ENCODE assay signal across 26 cellular contexts in the genomic region with DNA sequence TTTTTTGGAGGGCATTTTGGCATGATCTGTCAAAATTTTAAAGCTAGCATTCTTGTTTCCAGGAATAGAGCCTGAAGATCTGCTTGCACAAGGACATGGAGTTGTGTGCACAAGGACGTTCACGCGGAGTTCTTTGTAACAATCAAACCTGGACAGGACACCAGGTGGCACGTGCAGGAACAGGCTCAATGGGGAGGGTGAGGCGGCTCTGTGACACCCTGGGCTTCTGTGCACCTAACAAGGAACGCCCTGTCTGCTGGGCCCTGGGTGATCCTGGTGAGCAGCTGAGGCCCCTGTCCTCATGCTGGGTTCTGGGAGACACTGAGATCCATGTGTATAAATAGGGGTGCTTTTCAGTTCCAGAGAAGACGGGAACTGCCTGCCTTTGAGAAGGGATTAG.
DNase-seq lines count a peak whose midpoint lies in the region; ATAC-seq, FAIRE-seq and TF ChIP-seq lines count a peak whose summit lies in the region.
"Had no signal": no experiment of that assay in that cellular context is flagged by ENCODE, and none has a peak within 500 bp of the region (broad histone marks: within the 10 kb centered on the region; RNA-seq: fewer than 3 reads in every experiment).

No MANE protein-coding gene starts in this region.

- H3K9me3 ChIP-seq in HepG2 (ENCODE audit: low read length): no peaks in the 10 kb centered on the region
- no peaks in the 10 kb centered on the region for H3K9me3 ChIP-seq in mammary epithelial cell (replicated peaks; ENCODE audit: insufficient read depth, low read length)
- H3K9me3 ChIP-seq: spleen had no signal

- WGBS in HepG2 (ENCODE audit: low lambda C conversion rate): 12% methylated on average over 7 of the region's 7 CpGs
- WGBS in mammary epithelial cell (ENCODE audit: low coverage, missing lambda C conversion rate): 71% methylated on average over 7 of the region's 7 CpGs

- dilution Hi-C loops in mammary epithelial cell (cut with HindIII; ENCODE audit: low sequenced_read_pairs): no loop called here

- BruUV-seq in HepG2 (replicated peaks; lab: Mats Ljungman, UMichigan) (no TSS peak), mammary epithelial cell (replicated peaks; lab: Mats Ljungman, UMichigan) (no TSS peak)

- no peak overlapping the region for H3K27ac ChIP-seq in HepG2 (ENCODE audit: extremely low read length, insufficient read depth, low read length)
- H3K27ac ChIP-seq in mammary epithelial cell (ENCODE audit: insufficient read depth, low read depth, low read length): no peak overlapping the region
- H3K27ac ChIP-seq: spleen had no signal

- TF ChIP-seq EP300 in HepG2 (IDR thresholded peaks at IDR 0.05; ENCODE audit: low read depth in 2 of 2, low read length in 2 of 2): no peak
- TF ChIP-seq EP300 in HepG2 (CRISPR knock-in tag; IDR thresholded peaks at IDR 0.05; ENCODE audit: borderline replicate concordance): no peak

- POLR2A ChIA-PET in HepG2 (lab: Yijun Ruan, JAX): no interaction called here

- H3K4me1 ChIP-seq in HepG2 (ENCODE audit: insufficient read depth, low read length): no peaks in the 10 kb centered on the region
- H3K4me1 ChIP-seq in mammary epithelial cell (ENCODE audit: insufficient read depth, low read length): no peaks in the 10 kb centered on the region
- H3K4me1 ChIP-seq: spleen had no signal

- peaks cover 11 to 55% of the 10 kb centered on the region in 2 experiments; a peak in 4 of 5 replicates for H3K27me3 ChIP-seq in HepG2 (ENCODE audit: control insufficient read depth in 1 of 2, insufficient read depth in 2 of 2, low read length in 2 of 2)
- no peaks in the 10 kb centered on the region for H3K27me3 ChIP-seq in mammary epithelial cell (ENCODE audit: insufficient read depth, low read length)

- peak; percentile 56 for DNase-seq in DMS153 (lab: John Stamatoyannopoulos, UW)
- DNase-seq in LNCaP clone FGC (ENCODE audit: low read depth): peak; percentile 19
- DNase-seq in NCI-H510A treated with DMSO at 0.1 percent for 48 hours (lab: John Stamatoyannopoulos, UW): peak; percentile 61
- no peak for DNase-seq in HepG2 (ENCODE audit: low spot score)
- DNase-seq in mammary epithelial cell: no peak
- DNase-seq in dermis blood vessel endothelial cell: no peak
- no peak for DNase-seq in AG08395 (ENCODE audit: low spot score)
- DNase-seq: activated CD4-positive, alpha-beta T cell treated with anti-CD3 and anti-CD28 coated beads for 36 hours; CD8-positive, alpha-beta T cell; DMS79; effector CD8-positive, alpha-beta T cell; midbrain; NCI-H524 treated with DMSO at 0.1 percent for 48 hours; nephron progenitor cell; OCI-M1; SIG-M5; spleen; stimulated activated CD4-positive, alpha-beta T cell treated with anti-CD3 and anti-CD28 coated beads, Interleukin-4, amount 100 ng/mL, for 24 hours; stimulated activated naive CD8-positive, alpha-beta T cell treated with anti-CD3 and anti-CD28 coated beads, Interleukin-15, amount 100 ng/mL, for 72 hours had no signal

- ATAC-seq in HepG2 (peak; percentile 16; the same call in 1 of the 3 replicates), GM21576 (IDR thresholded peaks at IDR 0.05; ENCODE audit: unreplicated experiment) (no peak)
- ATAC-seq: activated CD4-positive, alpha-beta T cell treated with anti-CD3 and anti-CD28 coated beads for 36 hours; activated naive CD4-positive, alpha-beta T cell treated with anti-CD3 and anti-CD28 coated beads, Interleukin-2, amount 50 U/mL, for 72 hours; CD8-positive, alpha-beta T cell; K562; stimulated activated naive CD8-positive, alpha-beta T cell treated with anti-CD3 and anti-CD28 coated beads, Interleukin-15, amount 100 ng/mL, for 72 hours had no signal

- no peaks in the 10 kb centered on the region for H3K79me2 ChIP-seq in HepG2 (ENCODE audit: insufficient read depth, low read length)
- no peaks in the 10 kb centered on the region for H3K79me2 ChIP-seq in mammary epithelial cell (ENCODE audit: insufficient read depth, low read length)

- no peak overlapping the region for H3K4me2 ChIP-seq in HepG2 (ENCODE audit: low read depth, low read length)
- H3K4me2 ChIP-seq in mammary epithelial cell (ENCODE audit: insufficient read depth, low read depth, low read length): no peak overlapping the region
- H3K4me2 ChIP-seq: GM23338 had no signal

- intact Hi-C loops in HepG2 (cut with micrococcal nuclease; ENCODE audit: unreplicated experiment): no loop called here
- intact Hi-C loops in mammary epithelial cell (cut with micrococcal nuclease): no loop called here

- H3K36me3 ChIP-seq in HepG2 (replicated peaks in 1 of 2; ENCODE audit: control insufficient read depth in 1 of 2, insufficient read depth in 2 of 2, low read length in 2 of 2): no peaks in the 10 kb centered on the region
- no peaks in the 10 kb centered on the region for H3K36me3 ChIP-seq in mammary epithelial cell (ENCODE audit: insufficient read depth, low read length)
- H3K36me3 ChIP-seq: spleen had no signal

- in situ Hi-C loops in HepG2 (cut with HindIII; ENCODE audit: extremely low pct_ligation_motif_present, low pct_unique_long_range_greater_than_20kb) (no loop called here), mammary epithelial cell (cut with MboI; ENCODE audit: low sequenced_read_pairs in 2 of 2) (no loop called here)

- CTCF ChIA-PET in HepG2 (lab: Yijun Ruan, JAX; ENCODE audit: low intra/inter-chr PET ratio, low total read pairs): no interaction called here
- CTCF ChIA-PET in mammary epithelial cell (lab: Charles Lee; ENCODE audit: low non-redundant PET): no interaction called here

- no peak for TF ChIP-seq RAD21 in HepG2 (CRISPR knock-in tag; IDR thresholded peaks at IDR 0.05)

- TF ChIP-seq CTCF in LNCaP clone FGC (IDR thresholded peaks at IDR 0.05; ENCODE audit: control insufficient read depth, extremely low read depth, insufficient read depth): no peak
- no peak for TF ChIP-seq CTCF in HepG2 (CRISPR knock-in tag; IDR thresholded peaks at IDR 0.05)
- TF ChIP-seq CTCF in mammary epithelial cell (conservative IDR thresholded peaks at IDR 0.05 in 1 of 2, IDR thresholded peaks at IDR 0.05 in 1 of 2; ENCODE audit: extremely low read depth in 1 of 2, insufficient read depth in 1 of 2, low read depth in 1 of 2, low read length in 2 of 2): no peak

- H2AFZ ChIP-seq in HepG2 (ENCODE audit: low read length): no peak overlapping the region
- H2AFZ ChIP-seq in mammary epithelial cell (ENCODE audit: low read depth, low read length): no peak overlapping the region
- H2AFZ ChIP-seq: GM23338 had no signal

- H4K20me1 ChIP-seq in HepG2 (ENCODE audit: insufficient read depth, low read length) (no peaks in the 10 kb centered on the region), mammary epithelial cell (ENCODE audit: insufficient read depth, low read length) (no peaks in the 10 kb centered on the region)

- no peak for FAIRE-seq in HepG2 (lab: Jason Lieb, UNC)
- FAIRE-seq: frontal cortex, GM12891, GM19239, K562 had no signal

- H3K4me3 ChIP-seq in LNCaP clone FGC (ENCODE audit: low read depth, low read length): no peak overlapping the region
- H3K4me3 ChIP-seq in HepG2 (replicated peaks in 1 of 3; ENCODE audit: insufficient read depth in 1 of 3, low read depth in 2 of 3, low read length in 3 of 3): no peak overlapping the region
- H3K4me3 ChIP-seq in mammary epithelial cell (replicated peaks in 1 of 3; ENCODE audit: insufficient read depth in 1 of 3, low read depth in 2 of 3, low read length in 3 of 3): no peak overlapping the region
- H3K4me3 ChIP-seq: GM23338, K562, spleen had no signal

- TF ChIP-seq POLR2A in HepG2 (IDR thresholded peaks at IDR 0.05; ENCODE audit: insufficient read depth in 1 of 2, low read depth in 2 of 2, low read length in 2 of 2): no peak

- H3K9ac ChIP-seq in HepG2 (ENCODE audit: insufficient read depth, low read depth, low read length) (no peak overlapping the region), mammary epithelial cell (ENCODE audit: insufficient read depth, low read length) (no peak overlapping the region)

TF ChIP-seq in HepG2, 621 proteins besides CTCF, POLR2A, EP300 and RAD21:
- TF ChIP-seq ZNF567 (CRISPR knock-in tag; IDR thresholded peaks at IDR 0.05; ENCODE audit: borderline replicate concordance) (no peak), SATB2 (CRISPR knock-in tag; IDR thresholded peaks at IDR 0.05) (no peak), ZNF225 (CRISPR knock-in tag; IDR thresholded peaks at IDR 0.05) (no peak)

Comparison
In these comparisons a context has a peak if more than half of its experiments do, and no peak if none do; other contexts are left out.
1. DNase-seq: peak in DMS153 (single experiment), LNCaP clone FGC (single experiment) and NCI-H510A treated with DMSO at 0.1 percent for 48 hours (single experiment); none in HepG2 (single experiment), mammary epithelial cell (single experiment), dermis blood vessel endothelial cell (single experiment) and AG08395 (single experiment).